ENCODE assay signal across 16 cellular contexts in genomic region chr22:24420072-24420976, GRCh38. TPM values are rescaled to one million over a fixed set of nuclear protein-coding genes. Genes with fewer than 3 reads are reported as not detected.
DNase-seq lines count a peak whose midpoint lies in the region; ATAC-seq and TF ChIP-seq lines count a peak whose summit lies in the region.
"Had no signal": no experiment of that assay in that cellular context is flagged by ENCODE, and none has a peak within 500 bp of the region (broad histone marks: within the 10 kb centered on the region; RNA-seq: fewer than 3 reads in every experiment).

No MANE protein-coding gene starts in this region.

- H3K9me3 ChIP-seq in heart left ventricle, result no peaks in the 10 kb centered on the region
- no peaks in the 10 kb centered on the region for H3K9me3 ChIP-seq in right lobe of liver
- H3K9me3 ChIP-seq in aorta (ENCODE audit: control insufficient read depth, low read length), result no peaks in the 10 kb centered on the region
- no peaks in the 10 kb centered on the region for H3K9me3 ChIP-seq in effector memory CD4-positive, alpha-beta T cell (ENCODE audit: control insufficient read depth, low read length)
- H3K9me3 ChIP-seq: pancreas, Peyer's patch had no signal

- H3K9me3 Mint-ChIP-seq in WTC11, result no peaks in the 10 kb centered on the region

- intact Hi-C loops in heart left ventricle (cut with DNase I), result loop anchor here in 8 of 10 donors (5.0 kb wide), 6 partner anchors 62 to 102 kb away; no protein-coding TSS in a partner anchor
- intact Hi-C loops in Right ventricle myocardium inferior (cut with DNase I), result loop anchor here (5.0 kb wide), 2 partner anchors 82 to 93 kb away; no protein-coding TSS in a partner anchor
- intact Hi-C loops in right lobe of liver (cut with DNase I), result loop anchor here in 1 of 2 donors (10.0 kb wide), 1 partner anchor 64 kb away; no protein-coding TSS in a partner anchor
- intact Hi-C loops in aorta (cut with DNase I), result loop anchor here (5.0 kb wide), 2 partner anchors 82 to 102 kb away; no protein-coding TSS in a partner anchor

- peaks cover under 1% of the 10 kb centered on the region; the same call in 1 of the 2 replicates for H3K36me3 Mint-ChIP-seq in WTC11

- peaks cover 19% of the 10 kb centered on the region for H3K4me1 Mint-ChIP-seq in WTC11

- peak overlapping the region; percentile 78; the same call in 1 of the 2 replicates for H3K27ac Mint-ChIP-seq in WTC11

- WGBS in heart left ventricle, 4 donors, result 37 to 51% (median 44%) methylated on average over 6 to 18 of the region's 18 CpGs
- WGBS in right lobe of liver (ENCODE audit: insufficient coverage, low coverage, low lambda C conversion rate, missing lambda C conversion rate), result 19% methylated on average over 6 of the region's 18 CpGs
- 36 to 40% methylated on average over 18 of the region's 18 CpGs for WGBS in aorta, 2 donors

- TF ChIP-seq POLR2A in heart left ventricle (IDR thresholded peaks at IDR 0.05), result no peak
- TF ChIP-seq POLR2A in right lobe of liver (IDR thresholded peaks at IDR 0.05), result no peak

- POLR2A ChIA-PET in WTC11 (lab: Charles Lee), result no interaction called here

- H3K4me1 ChIP-seq in heart left ventricle, result peaks cover 0 to 60% (median 39%) of the 10 kb centered on the region in 12 donors
- peaks cover 0 to 18% (median 0%) of the 10 kb centered on the region in 4 donors for H3K4me1 ChIP-seq in right lobe of liver
- H3K4me1 ChIP-seq in aorta (ENCODE audit: control insufficient read depth in 1 of 2, insufficient read depth in 2 of 2, low read length in 2 of 2), result no peaks in the 10 kb centered on the region
- peaks cover 8% of the 10 kb centered on the region for H3K4me1 ChIP-seq in effector memory CD4-positive, alpha-beta T cell (ENCODE audit: control insufficient read depth, insufficient read depth, low read length, poor library complexity, severe bottlenecking)
- H3K4me1 ChIP-seq: pancreas had no signal

- H3K27me3 ChIP-seq in heart left ventricle, result no peaks in the 10 kb centered on the region
- H3K27me3 ChIP-seq in right lobe of liver, result no peaks in the 10 kb centered on the region
- H3K27me3 ChIP-seq in aorta (ENCODE audit: control insufficient read depth in 1 of 2, insufficient read depth in 2 of 2, low read length in 1 of 2), result no peaks in the 10 kb centered on the region
- no peaks in the 10 kb centered on the region for H3K27me3 ChIP-seq in effector memory CD4-positive, alpha-beta T cell (replicated peaks; ENCODE audit: control insufficient read depth, insufficient read depth, low read length, poor library complexity, severe bottlenecking)
- H3K27me3 ChIP-seq: pancreas, Peyer's patch had no signal

- H3K27me3 Mint-ChIP-seq in WTC11 (ENCODE audit: low read depth), result peaks cover 8% of the 10 kb centered on the region

- DNase-seq in heart left ventricle (peak in 3 of 5 donors; percentile 62 to 69 (median 64)), Right ventricle myocardium inferior (ENCODE audit: missing footprints) (no peak), WTC11 (ENCODE audit: low spot score) (no peak), right lobe of liver (peak in 1 of 3 donors; percentile 49), aorta (peak in 1 of 2 donors; percentile 77), OCI-M1 (lab: John Stamatoyannopoulos, UW) (no peak)
- DNase-seq in effector memory CD4-positive, alpha-beta T cell, result no peak
- DNase-seq in stimulated activated CD4-positive, alpha-beta T cell treated with anti-CD3 and anti-CD28 coated beads, Interleukin-4, amount 100 ng/mL, for 4 hours, result no peak
- DNase-seq: activated CD8-positive, alpha-beta memory T cell treated with anti-CD3 and anti-CD28 coated beads for 24 hours; DMS79; Kasumi-1; Peyer's patch; T1000 had no signal

- TF ChIP-seq CTCF in heart left ventricle (IDR thresholded peaks at IDR 0.05), result no peak
- no peak for TF ChIP-seq CTCF in WTC11 (IDR thresholded peaks at IDR 0.05)
- no peak for TF ChIP-seq CTCF in right lobe of liver (IDR thresholded peaks at IDR 0.05)

- H3K27ac ChIP-seq in heart left ventricle (peak overlapping the region in 10 of 12 donors; percentile 17 to 75 (median 56)), right lobe of liver (no peak overlapping the region), aorta (ENCODE audit: low read depth in 1 of 2, low read length in 2 of 2) (no peak overlapping the region)
- H3K27ac ChIP-seq in effector memory CD4-positive, alpha-beta T cell (ENCODE audit: insufficient read depth, low read length, poor library complexity, severe bottlenecking), result no peak overlapping the region
- H3K27ac ChIP-seq: pancreas, Peyer's patch had no signal

- H3K4me3 Mint-ChIP-seq in WTC11, result no peak overlapping the region

- ATAC-seq in heart left ventricle, result peak; percentile 18 to 75 (median 32)
- ATAC-seq in Right ventricle myocardium inferior, result no peak
- no peak for ATAC-seq in WTC11
- ATAC-seq in right lobe of liver, result peak; percentile 39 to 44 (median 44)
- peak; percentile 3 for ATAC-seq in aorta (ENCODE audit: low FRiP score)

- H3K4me3 ChIP-seq in heart left ventricle, result no peak overlapping the region
- H3K4me3 ChIP-seq in right lobe of liver, result no peak overlapping the region
- no peak overlapping the region for H3K4me3 ChIP-seq in aorta (ENCODE audit: low read length in 2 of 2)
- no peak overlapping the region for H3K4me3 ChIP-seq in effector memory CD4-positive, alpha-beta T cell (ENCODE audit: insufficient read depth, low read depth, low read length, poor library complexity, severe bottlenecking)
- H3K4me3 ChIP-seq: GM12878, pancreas, Peyer's patch had no signal

- CTCF ChIA-PET in WTC11 (lab: Charles Lee), result interaction anchor here (1.0 to 14.0 kb wide), 17 partner anchors 8 to 231 kb away, joined by 3 to 271 read pairs (median 9); partner anchors contain the start of genes GGT1 and GUCD1

- H3K36me3 ChIP-seq in heart left ventricle (peaks cover 0 to 20% (median 15%) of the 10 kb centered on the region in 9 donors), right lobe of liver (peaks cover 0 to under 1% (median 0%) of the 10 kb centered on the region in 4 donors), aorta (ENCODE audit: control insufficient read depth in 1 of 2, insufficient read depth in 2 of 2, low read length in 1 of 2) (peaks cover 0 to 2% of the 10 kb centered on the region in 2 donors)
- H3K36me3 ChIP-seq in effector memory CD4-positive, alpha-beta T cell (ENCODE audit: control insufficient read depth, insufficient read depth, low read length), result peaks cover 1% of the 10 kb centered on the region
- H3K36me3 ChIP-seq: pancreas had no signal

TF ChIP-seq in WTC11, 78 proteins besides CTCF, POLR2A, EP300 and RAD21 (continues in another document):
- TF ChIP-seq PRDM15 (CRISPR knock-in tag; IDR thresholded peaks at IDR 0.05) (peak; percentile 38; the same call in 1 of the 2 replicates), FOXJ3 (CRISPR knock-in tag; IDR thresholded peaks at IDR 0.05; ENCODE audit: borderline replicate concordance) (no peak), NR2C2 (CRISPR knock-in tag; IDR thresholded peaks at IDR 0.05) (no peak)

RNA-seq across cellular contexts. Expression of gene ADORA2A, which starts 7.1 kb away (rescaled TPM):
- total RNA-seq in heart left ventricle (10 to 100 TPM in 1 of 9 donors, 1 to 10 TPM in 8; 1.5 to 12.1 (median 4.5) TPM), Right ventricle myocardium inferior (4.3 TPM), WTC11 (2021) (7.0 to 8.1 TPM (median 7.6 TPM) in 3 replicates), right lobe of liver (1 to 10 TPM; 2.0 to 7.7 (median 3.6) TPM), aorta (1 to 10 TPM; 4.5 to 5.1 TPM)
- polyA plus RNA-seq in heart left ventricle (1 to 10 TPM; 3.9 to 5.5 TPM), aorta (1 to 10 TPM; 2.5 to 4.8 TPM)
- total RNA-seq: epithelial cell of proximal tubule had no signal

Comparison
In these comparisons a context has a peak if more than half of its experiments do, and no peak if none do; other contexts are left out.
1. ATAC-seq: peak in heart left ventricle (4 of 4), right lobe of liver (4 of 4) and aorta (single experiment); none in Right ventricle myocardium inferior (single experiment) and WTC11 (single experiment).
2. DNase-seq: peak in heart left ventricle (3 of 5); none in Right ventricle myocardium inferior (single experiment), WTC11 (single experiment), effector memory CD4-positive, alpha-beta T cell (0 of 3), stimulated activated CD4-positive, alpha-beta T cell treated with anti-CD3 and anti-CD28 coated beads, Interleukin-4, amount 100 ng/mL, for 4 hours (0 of 2) and OCI-M1 (single experiment).
3. H3K27ac ChIP-seq: peak in heart left ventricle (10 of 12); none in right lobe of liver (0 of 3), aorta (0 of 2) and effector memory CD4-positive, alpha-beta T cell (single experiment).